Comparison of ENCODE assay signal across 9 cellular contexts in genomic region chr1:6523566-6523965, GRCh38. TPM values are rescaled to one million over a fixed set of nuclear protein-coding genes. Genes with fewer than 3 reads are reported as not detected.
A peak's percentile ranks its signal among the peaks of the same experiment; 100 is the strongest.
DNase-seq lines count a peak whose midpoint lies in the region; FAIRE-seq and TF ChIP-seq lines count a peak whose summit lies in the region.
"Had no signal": no experiment of that assay in that cellular context is flagged by ENCODE, and none has a peak within 500 bp of the region (broad histone marks: within the 10 kb centered on the region; RNA-seq: fewer than 3 reads in every experiment).

No MANE protein-coding gene starts in this region.

- no peak for TF ChIP-seq POLR2A in prostate gland (IDR thresholded peaks at IDR 0.05)
- no peak for TF ChIP-seq POLR2A in lower leg skin (IDR thresholded peaks at IDR 0.05)

- 39% methylated on average over 6 of the region's 6 CpGs for WGBS in prostate gland
- WGBS in lower leg skin, 2 donors, result 33 to 36% methylated on average over 6 of the region's 6 CpGs

- H3K27me3 ChIP-seq in prostate gland (replicated peaks; ENCODE audit: insufficient read depth), result no peaks in the 10 kb centered on the region

- no peak overlapping the region for H3K27ac ChIP-seq in prostate gland

- no peaks in the 10 kb centered on the region for H3K4me1 ChIP-seq in prostate gland (replicated peaks)

- H3K36me3 ChIP-seq in prostate gland, result peaks cover 0 to 23% of the 10 kb centered on the region in 2 donors

- no peaks in the 10 kb centered on the region for H3K9me3 ChIP-seq in prostate gland

- DNase-seq in A172 (ENCODE audit: low spot score) (peak; percentile 20), RCC 7860 (ENCODE audit: low spot score) (peak; percentile 33), foreskin fibroblast (peak in 1 of 2 donors; percentile 62), retinal pigment epithelial cell (ENCODE audit: low read depth) (no peak), prostate gland (ENCODE audit: low spot score) (no peak), lower leg skin (ENCODE audit: low spot score in 2 of 2) (no peak)
- no peak for DNase-seq in effector CD8-positive, alpha-beta T cell (lab: John Stamatoyannopoulos, UW)

- no peak for FAIRE-seq in RCC 7860 (lab: Jason Lieb, UNC)
- FAIRE-seq: GM18507 had no signal

- intact Hi-C loops in prostate gland (cut with DNase I), result no loop called here
- intact Hi-C loops in lower leg skin (cut with DNase I; ENCODE audit: low total_unique reads), result no loop called here

- TF ChIP-seq CTCF in GM12875 (IDR thresholded peaks at IDR 0.05; ENCODE audit: borderline replicate concordance, insufficient read depth, low read depth, low read length) (peak; percentile 33; the same call in 1 of the 2 replicates), foreskin fibroblast (IDR thresholded peaks at IDR 0.05; ENCODE audit: low read depth, low read length) (peak; percentile 46), retinal pigment epithelial cell (conservative IDR thresholded peaks at IDR 0.05; ENCODE audit: low read depth, low read length) (peak; percentile 72), prostate gland (IDR thresholded peaks at IDR 0.05) (peak in 2 of 4 experiments; percentile 22 to 54), lower leg skin (IDR thresholded peaks at IDR 0.05) (no peak)

- H3K4me3 ChIP-seq in GM12875 (ENCODE audit: low read depth, low read length), result no peak overlapping the region
- H3K4me3 ChIP-seq in foreskin fibroblast (ENCODE audit: low read depth in 1 of 2, low read length in 2 of 2), result no peak overlapping the region
- no peak overlapping the region for H3K4me3 ChIP-seq in retinal pigment epithelial cell (ENCODE audit: low read length)
- no peak overlapping the region for H3K4me3 ChIP-seq in prostate gland
- no peak overlapping the region for H3K4me3 ChIP-seq in lower leg skin (ENCODE audit: low read depth, poor library complexity, severe bottlenecking)

RNA-seq across cellular contexts. Expression of gene NOL9, which starts 30.7 kb away (rescaled TPM):
- 17.4 and 17.9 TPM in 2 replicates for total RNA-seq in A172 (2014; rRNA removed; shearing (Covaris generic))
- total RNA-seq in prostate gland (10 to 100 TPM; 15.7 to 20.9 TPM), lower leg skin (10 to 100 TPM; 13.1 to 35.9 (median 23.3) TPM)

RNA-seq across cellular contexts. Expression of gene TAS1R1, which starts 31.5 kb away (rescaled TPM):
- total RNA-seq in A172 (2014; rRNA removed; shearing (Covaris generic)), result not detected in 2 replicates
- 1 to 10 TPM in 1 of 2 donors, not detected in 1; 1.5 TPM for total RNA-seq in prostate gland
- under 1 TPM in 2 of 4 donors, not detected in 2; 0.27 to 0.39 TPM for total RNA-seq in lower leg skin

RNA-seq across cellular contexts. Expression of gene PLEKHG5, which starts 32.1 kb away (rescaled TPM):
- total RNA-seq in A172 (2014; rRNA removed; shearing (Covaris generic)), result 8.6 and 10.1 TPM in 2 replicates
- total RNA-seq in prostate gland, result 10 to 100 TPM; 11.6 to 21.4 TPM
- 100 to 1,000 TPM in 2 of 4 donors, 10 to 100 TPM in 2; 72.5 to 170 (median 99.8) TPM for total RNA-seq in lower leg skin

RNA-seq across cellular contexts. Expression of gene ZBTB48, which starts 56.2 kb away (rescaled TPM):
- 7.6 and 12.6 TPM in 2 replicates for total RNA-seq in A172 (2014; rRNA removed; shearing (Covaris generic))
- total RNA-seq in prostate gland (10 to 100 TPM; 41.3 to 51.0 TPM), lower leg skin (10 to 100 TPM; 31.6 to 40.4 (median 34.8) TPM)

RNA-seq across cellular contexts. Expression of gene TNFRSF25, which starts 57.6 kb away (rescaled TPM):
- total RNA-seq in A172 (2014; rRNA removed; shearing (Covaris generic)), result 5.1 and 6.2 TPM in 2 replicates
- total RNA-seq in prostate gland, result 10 to 100 TPM; 15.2 to 22.7 TPM
- total RNA-seq in lower leg skin, result 100 to 1,000 TPM in 1 of 4 donors, 10 to 100 TPM in 3; 53.7 to 168 (median 75.7) TPM

Comparison
In these comparisons a context has a peak if more than half of its experiments do, and no peak if none do; other contexts are left out.
1. DNase-seq: peak in A172 (single experiment) and RCC 7860 (single experiment); none in retinal pigment epithelial cell (single experiment), prostate gland (single experiment), effector CD8-positive, alpha-beta T cell (single experiment) and lower leg skin (0 of 2).
2. CTCF ChIP-seq: peak in GM12875 (single experiment), foreskin fibroblast (single experiment) and retinal pigment epithelial cell (single experiment); none in lower leg skin (0 of 3).